In the genomic region with DNA sequence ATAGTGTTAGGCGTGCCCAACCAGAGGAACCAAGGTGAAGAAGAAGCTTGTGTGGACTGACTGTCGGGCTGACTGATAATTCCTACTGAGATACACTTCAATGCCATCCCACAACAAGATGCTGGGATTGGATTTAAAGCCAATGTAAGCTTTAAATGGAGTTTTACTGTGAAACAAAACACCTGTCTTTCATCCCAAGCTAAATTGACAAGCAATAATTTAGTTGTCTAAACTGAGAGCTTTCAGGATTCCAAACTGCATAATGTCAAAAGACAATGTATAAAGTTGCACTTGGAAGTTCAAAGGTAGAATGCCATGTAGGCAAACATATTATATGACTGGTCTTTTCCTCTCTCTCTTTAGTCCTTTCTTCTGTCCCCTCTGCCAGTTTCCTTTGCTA, we compare ENCODE assay signal across 28 cellular contexts.
"Had no signal": no experiment of that assay in that cellular context is flagged by ENCODE, and none has a peak within 500 bp of the region (broad histone marks: within the 10 kb centered on the region; RNA-seq: fewer than 3 reads in every experiment).

No MANE protein-coding gene starts in this region.

- H3K27me3 ChIP-seq: colonic mucosa, dorsolateral prefrontal cortex, esophagus muscularis mucosa, esophagus squamous epithelium, foreskin keratinocyte, gastrocnemius medialis, gastroesophageal sphincter, heart left ventricle, heart right ventricle had no signal

- H3K36me3 ChIP-seq: colonic mucosa, esophagus muscularis mucosa, esophagus squamous epithelium, gastrocnemius medialis, gastroesophageal sphincter, heart left ventricle, heart right ventricle had no signal

- FAIRE-seq: colon, endometrium, endothelial cell of umbilical vein, frontal cortex had no signal

- H3K9me3 ChIP-seq: colonic mucosa, esophagus muscularis mucosa, esophagus squamous epithelium, gastrocnemius medialis, gastroesophageal sphincter, heart left ventricle, heart right ventricle had no signal

- H3K27ac ChIP-seq: colonic mucosa, coronary artery, dorsolateral prefrontal cortex, epithelial cell of prostate, esophagus muscularis mucosa, esophagus squamous epithelium, foreskin keratinocyte, gastrocnemius medialis, gastroesophageal sphincter, heart left ventricle, heart right ventricle had no signal

- ATAC-seq: effector memory CD8-positive, alpha-beta T cell; esophagus mucosa; foreskin keratinocyte; gastrocnemius medialis; gastroesophageal sphincter; heart left ventricle; heart right ventricle had no signal

- H3K4me3 ChIP-seq: colonic mucosa, coronary artery, dorsolateral prefrontal cortex, esophagus muscularis mucosa, esophagus squamous epithelium, gastrocnemius medialis, gastroesophageal sphincter, heart left ventricle, heart right ventricle had no signal

- H3K4me1 ChIP-seq: colonic mucosa, esophagus muscularis mucosa, esophagus squamous epithelium, foreskin keratinocyte, gastrocnemius medialis, gastroesophageal sphincter, heart left ventricle, heart right ventricle had no signal

- DNase-seq: colonic mucosa; cortex of kidney; dermis blood vessel endothelial cell; dorsolateral prefrontal cortex; effector CD4-positive, alpha-beta T cell; effector CD8-positive, alpha-beta T cell; effector memory CD4-positive, alpha-beta T cell; effector memory CD8-positive, alpha-beta T cell; endodermal cell; erythroblast; esophagus squamous epithelium; foreskin fibroblast; foreskin keratinocyte; foreskin melanocyte; gastrocnemius medialis; glutamatergic neuron; head of caudate nucleus; heart left ventricle; heart right ventricle had no signal
